In genomic region chr16:29848420-29849297, GRCh38 we compare ENCODE assay signal across 8 cellular contexts. TPM values are rescaled to one million over a fixed set of nuclear protein-coding genes. Genes with fewer than 3 reads are reported as not detected.
DNase-seq lines count a peak whose midpoint lies in the region; ATAC-seq, FAIRE-seq and TF ChIP-seq lines count a peak whose summit lies in the region.

No MANE protein-coding gene starts in this region.

- H3K4me3 ChIP-seq in choroid plexus epithelial cell (ENCODE audit: low read depth, low read length) (no peak overlapping the region), HepG2 (replicated peaks in 1 of 3; ENCODE audit: insufficient read depth in 1 of 3, low read depth in 2 of 3, low read length in 3 of 3) (no peak overlapping the region)

- TF ChIP-seq CTCF in choroid plexus epithelial cell (conservative IDR thresholded peaks at IDR 0.05; ENCODE audit: low read depth, low read length) (peak; percentile 92), HepG2 (CRISPR knock-in tag; IDR thresholded peaks at IDR 0.05) (peak; percentile 99)

- POLR2A ChIA-PET in HepG2 (lab: Yijun Ruan, JAX) = interaction anchor here (0.6 to 5.0 kb wide), 18 partner anchors 8 to 148 kb away, joined by 3 to 37 read pairs (median 6); partner anchors contain the start of genes CDIPT, KCTD13, MAZ and MVP

- no peak overlapping the region for H3K9ac ChIP-seq in HepG2 (ENCODE audit: insufficient read depth, low read depth, low read length)

- no peaks in the 10 kb centered on the region for H3K27me3 ChIP-seq in HepG2 (ENCODE audit: control insufficient read depth in 1 of 2, insufficient read depth in 2 of 2, low read length in 2 of 2)

- H3K36me3 ChIP-seq in HepG2 (replicated peaks in 1 of 2; ENCODE audit: control insufficient read depth in 1 of 2, insufficient read depth in 2 of 2, low read length in 2 of 2) = peaks cover 3% of the 10 kb centered on the region in 2 experiments; a peak in 1 of 5 replicates

- peak; percentile 98 for TF ChIP-seq RAD21 in HepG2 (CRISPR knock-in tag; IDR thresholded peaks at IDR 0.05)

- no peak for TF ChIP-seq POLR2A in HepG2 (IDR thresholded peaks at IDR 0.05; ENCODE audit: insufficient read depth in 1 of 2, low read depth in 2 of 2, low read length in 2 of 2)

- ATAC-seq in HepG2 (peak; percentile 90), GM18867 (IDR thresholded peaks at IDR 0.05; ENCODE audit: unreplicated experiment) (no peak)

- WGBS in HepG2 (ENCODE audit: low lambda C conversion rate) = 50% methylated on average over 11 of the region's 15 CpGs

- in situ Hi-C loops in HepG2 (cut with HindIII; ENCODE audit: extremely low pct_ligation_motif_present, low pct_unique_long_range_greater_than_20kb) = no loop called here

- H3K9me3 ChIP-seq in HepG2 (ENCODE audit: low read length) = no peaks in the 10 kb centered on the region

- intact Hi-C loops in HepG2 (cut with micrococcal nuclease; ENCODE audit: unreplicated experiment) = loop anchor here (1.0 to 2.0 kb wide), 2 partner anchors 32 to 148 kb away; partner anchors contain the start of gene PAGR1

- no peak overlapping the region for H2AFZ ChIP-seq in HepG2 (ENCODE audit: low read length)

- TF ChIP-seq EP300 in HepG2 (IDR thresholded peaks at IDR 0.05; ENCODE audit: low read depth in 2 of 2, low read length in 2 of 2) (no peak), HepG2 (CRISPR knock-in tag; IDR thresholded peaks at IDR 0.05; ENCODE audit: borderline replicate concordance) (no peak)

- BruUV-seq in HepG2 (replicated peaks; lab: Mats Ljungman, UMichigan) = no TSS peak

- no peak overlapping the region for H3K27ac ChIP-seq in HepG2 (ENCODE audit: extremely low read length, insufficient read depth, low read length)

- CTCF ChIA-PET in HepG2 (lab: Yijun Ruan, JAX; ENCODE audit: low intra/inter-chr PET ratio, low total read pairs) = interaction anchor here (1.1 to 2.1 kb wide), 6 partner anchors 28 to 157 kb away, joined by 3 to 12 read pairs (median 4); partner anchors contain the start of gene MVP

- no peak overlapping the region for H3K4me2 ChIP-seq in HepG2 (ENCODE audit: low read depth, low read length)

- DNase-seq in NOMO-1 (lab: John Stamatoyannopoulos, UW; ENCODE audit: unreplicated experiment in 2 of 2) = peak; percentile 16 to 43
- DNase-seq in NOMO-1 treated with dmso at 0.1 percent for 144 hours (lab: John Stamatoyannopoulos, UW; ENCODE audit: unreplicated experiment) = no peak
- DNase-seq in NCI-H2107 (lab: John Stamatoyannopoulos, UW) = peak; percentile 67
- DNase-seq in activated CD4-positive, alpha-beta T cell treated with anti-CD3 and anti-CD28 coated beads for 48 hours = peak; percentile 91
- peak; percentile 80 for DNase-seq in choroid plexus epithelial cell (ENCODE audit: low read depth)
- DNase-seq in HepG2 (ENCODE audit: low spot score) = peak; percentile 65
- peak; percentile 65 to 82 (median 72) for DNase-seq in stimulated activated CD4-positive, alpha-beta T cell treated with anti-CD3 and anti-CD28 coated beads, TNF-alpha, amount 100 ng/mL, for 24 hours (ENCODE audit: low read depth in 3 of 3)

- no peaks in the 10 kb centered on the region for H3K79me2 ChIP-seq in HepG2 (ENCODE audit: insufficient read depth, low read length)

- H4K20me1 ChIP-seq in HepG2 (ENCODE audit: insufficient read depth, low read length) = no peaks in the 10 kb centered on the region

- no peaks in the 10 kb centered on the region for H3K4me1 ChIP-seq in HepG2 (ENCODE audit: insufficient read depth, low read length)

- FAIRE-seq in HepG2 (lab: Jason Lieb, UNC) = peak; percentile 58

RNA-seq across cellular contexts. Expression of gene CDIPT, which starts 14.4 kb away (rescaled TPM):
- 39.2 and 54.9 TPM in 2 replicates for total RNA-seq in HepG2 (2016; rRNA removed; fragmentation: Illumina TruSeq; extraction: Trizol)
- 23.3 and 32.6 TPM in 2 replicates for total RNA-seq in HepG2 (2016; cell fraction: cytosol; rRNA removed; fragmentation: Illumina TruSeq; extraction: Trizol; ENCODE audit: low read depth)
- 43.4 and 55.7 TPM in 2 replicates for total RNA-seq in HepG2 (2016; cell fraction: insoluble cytoplasmic fraction; rRNA removed; fragmentation: Illumina TruSeq; extraction: Trizol)
- total RNA-seq in HepG2 (2016; cell fraction: membrane; rRNA removed; fragmentation: Illumina TruSeq; extraction: Trizol) = 45.8 and 63.4 TPM in 2 replicates
- 32.9 and 36.1 TPM in 2 replicates for total RNA-seq in HepG2 (2016; cell fraction: nucleus; rRNA removed; fragmentation: Illumina TruSeq; extraction: Trizol)
- polyA plus RNA-seq in HepG2 (2011; rRNA removed) = 97.5 and 109 TPM in 2 replicates
- polyA plus RNA-seq in HepG2 (2011; cell fraction: cytosol; rRNA removed) = 106 and 126 TPM in 2 replicates
- 59.6 and 70.3 TPM in 2 replicates for polyA plus RNA-seq in HepG2 (2011; cell fraction: nucleus; rRNA removed)
- 53.5 and 77.9 TPM in 2 replicates for polyA plus RNA-seq in HepG2 (2012)
- polyA plus RNA-seq in HepG2 (2016; cell fraction: cytosol; fragmentation: Illumina TruSeq; extraction: Trizol; ENCODE audit: low read depth) = 28.1 and 42.6 TPM in 2 replicates
- 49.9 and 51.9 TPM in 2 replicates for polyA plus RNA-seq in HepG2 (2016; cell fraction: insoluble cytoplasmic fraction; fragmentation: Illumina TruSeq; extraction: Trizol; ENCODE audit: low read depth)
- polyA plus RNA-seq in HepG2 (2016; cell fraction: membrane; fragmentation: Illumina TruSeq; extraction: Trizol; ENCODE audit: low read depth) = 49.0 and 62.7 TPM in 2 replicates
- polyA plus RNA-seq in HepG2 (2016; cell fraction: nucleus; fragmentation: Illumina TruSeq; extraction: Trizol; ENCODE audit: insufficient read depth, low read depth) = 63.3 and 67.6 TPM in 2 replicates
- polyA minus RNA-seq in HepG2 (2011; rRNA and poly(A)+ RNA removed; ENCODE audit: low replicate concordance) = 98.0 and 109 TPM in 2 replicates
- 39.7 and 49.2 TPM in 2 replicates for polyA minus RNA-seq in HepG2 (2011; cell fraction: cytosol; rRNA and poly(A)+ RNA removed)
- 15.5 and 25.5 TPM in 2 replicates for polyA minus RNA-seq in HepG2 (2011; cell fraction: nucleus; rRNA and poly(A)+ RNA removed)

RNA-seq across cellular contexts. Expression of gene MVP, which starts 28.4 kb away (rescaled TPM):
- 22.0 and 22.9 TPM in 2 replicates for total RNA-seq in HepG2 (2016; rRNA removed; fragmentation: Illumina TruSeq; extraction: Trizol)
- 3.2 and 3.6 TPM in 2 replicates for total RNA-seq in HepG2 (2016; cell fraction: cytosol; rRNA removed; fragmentation: Illumina TruSeq; extraction: Trizol; ENCODE audit: low read depth)
- total RNA-seq in HepG2 (2016; cell fraction: insoluble cytoplasmic fraction; rRNA removed; fragmentation: Illumina TruSeq; extraction: Trizol) = 15.3 and 24.2 TPM in 2 replicates
- total RNA-seq in HepG2 (2016; cell fraction: membrane; rRNA removed; fragmentation: Illumina TruSeq; extraction: Trizol) = 7.2 and 7.3 TPM in 2 replicates
- total RNA-seq in HepG2 (2016; cell fraction: nucleus; rRNA removed; fragmentation: Illumina TruSeq; extraction: Trizol) = 15.6 and 17.1 TPM in 2 replicates
- 43.5 and 65.5 TPM in 2 replicates for polyA plus RNA-seq in HepG2 (2011; rRNA removed)
- 24.9 and 28.2 TPM in 2 replicates for polyA plus RNA-seq in HepG2 (2011; cell fraction: cytosol; rRNA removed)
- polyA plus RNA-seq in HepG2 (2011; cell fraction: nucleus; rRNA removed) = 68.9 and 74.4 TPM in 2 replicates
- polyA plus RNA-seq in HepG2 (2012) = 36.4 and 37.1 TPM in 2 replicates
- polyA plus RNA-seq in HepG2 (2016; cell fraction: cytosol; fragmentation: Illumina TruSeq; extraction: Trizol; ENCODE audit: low read depth) = 2.1 TPM in 2 replicates
- polyA plus RNA-seq in HepG2 (2016; cell fraction: insoluble cytoplasmic fraction; fragmentation: Illumina TruSeq; extraction: Trizol; ENCODE audit: low read depth) = 14.5 and 16.2 TPM in 2 replicates
- 4.3 and 4.9 TPM in 2 replicates for polyA plus RNA-seq in HepG2 (2016; cell fraction: membrane; fragmentation: Illumina TruSeq; extraction: Trizol; ENCODE audit: low read depth)
- 18.7 and 20.9 TPM in 2 replicates for polyA plus RNA-seq in HepG2 (2016; cell fraction: nucleus; fragmentation: Illumina TruSeq; extraction: Trizol; ENCODE audit: insufficient read depth, low read depth)
- polyA minus RNA-seq in HepG2 (2011; rRNA and poly(A)+ RNA removed; ENCODE audit: low replicate concordance) = 233 and 295 TPM in 2 replicates
- 33.9 and 42.5 TPM in 2 replicates for polyA minus RNA-seq in HepG2 (2011; cell fraction: cytosol; rRNA and poly(A)+ RNA removed)
- 41.5 and 62.7 TPM in 2 replicates for polyA minus RNA-seq in HepG2 (2011; cell fraction: nucleus; rRNA and poly(A)+ RNA removed)

RNA-seq across cellular contexts. Expression of gene PAGR1, which starts 32.7 kb away (rescaled TPM):
- 66.4 and 74.5 TPM in 2 replicates for total RNA-seq in HepG2 (2016; rRNA removed; fragmentation: Illumina TruSeq; extraction: Trizol)
- total RNA-seq in HepG2 (2016; cell fraction: cytosol; rRNA removed; fragmentation: Illumina TruSeq; extraction: Trizol; ENCODE audit: low read depth) = 27.0 and 29.8 TPM in 2 replicates
- total RNA-seq in HepG2 (2016; cell fraction: insoluble cytoplasmic fraction; rRNA removed; fragmentation: Illumina TruSeq; extraction: Trizol) = 66.8 and 70.4 TPM in 2 replicates
- total RNA-seq in HepG2 (2016; cell fraction: membrane; rRNA removed; fragmentation: Illumina TruSeq; extraction: Trizol) = 60.2 and 69.2 TPM in 2 replicates
- 26.7 and 29.3 TPM in 2 replicates for total RNA-seq in HepG2 (2016; cell fraction: nucleus; rRNA removed; fragmentation: Illumina TruSeq; extraction: Trizol)
- polyA plus RNA-seq in HepG2 (2011; rRNA removed) = 9.8 and 9.9 TPM in 2 replicates
- 8.4 and 11.4 TPM in 2 replicates for polyA plus RNA-seq in HepG2 (2011; cell fraction: cytosol; rRNA removed)
- 21.8 and 24.6 TPM in 2 replicates for polyA plus RNA-seq in HepG2 (2011; cell fraction: nucleus; rRNA removed)
- 18.6 and 19.8 TPM in 2 replicates for polyA plus RNA-seq in HepG2 (2012)
- polyA plus RNA-seq in HepG2 (2016; cell fraction: cytosol; fragmentation: Illumina TruSeq; extraction: Trizol; ENCODE audit: low read depth) = 35.6 and 42.4 TPM in 2 replicates
- 77.4 and 82.7 TPM in 2 replicates for polyA plus RNA-seq in HepG2 (2016; cell fraction: insoluble cytoplasmic fraction; fragmentation: Illumina TruSeq; extraction: Trizol; ENCODE audit: low read depth)
- 57.3 and 67.2 TPM in 2 replicates for polyA plus RNA-seq in HepG2 (2016; cell fraction: membrane; fragmentation: Illumina TruSeq; extraction: Trizol; ENCODE audit: low read depth)
- polyA plus RNA-seq in HepG2 (2016; cell fraction: nucleus; fragmentation: Illumina TruSeq; extraction: Trizol; ENCODE audit: insufficient read depth, low read depth) = 45.2 and 52.8 TPM in 2 replicates
- polyA minus RNA-seq in HepG2 (2011; rRNA and poly(A)+ RNA removed; ENCODE audit: low replicate concordance) = 5.5 and 6.5 TPM in 2 replicates
- 4.8 and 9.2 TPM in 2 replicates for polyA minus RNA-seq in HepG2 (2011; cell fraction: cytosol; rRNA and poly(A)+ RNA removed)
- 15.1 and 19.6 TPM in 2 replicates for polyA minus RNA-seq in HepG2 (2011; cell fraction: nucleus; rRNA and poly(A)+ RNA removed)

RNA-seq across cellular contexts. Expression of gene PRRT2, which starts 36.7 kb away (rescaled TPM):
- 0.11 and 0.51 TPM in 2 replicates for total RNA-seq in HepG2 (2016; rRNA removed; fragmentation: Illumina TruSeq; extraction: Trizol)
- not detected in 2 replicates for total RNA-seq in HepG2 (2016; cell fraction: cytosol; rRNA removed; fragmentation: Illumina TruSeq; extraction: Trizol; ENCODE audit: low read depth)
- total RNA-seq in HepG2 (2016; cell fraction: insoluble cytoplasmic fraction; rRNA removed; fragmentation: Illumina TruSeq; extraction: Trizol) = 0.76 TPM in 1 of 2 replicates, not detected in the other
- total RNA-seq in HepG2 (2016; cell fraction: membrane; rRNA removed; fragmentation: Illumina TruSeq; extraction: Trizol) = 0.28 TPM in 1 of 2 replicates, not detected in the other
- total RNA-seq in HepG2 (2016; cell fraction: nucleus; rRNA removed; fragmentation: Illumina TruSeq; extraction: Trizol) = 1.1 and 1.4 TPM in 2 replicates
- 1.1 and 1.8 TPM in 2 replicates for polyA plus RNA-seq in HepG2 (2011; rRNA removed)
- polyA plus RNA-seq in HepG2 (2011; cell fraction: cytosol; rRNA removed) = 0.31 and 0.38 TPM in 2 replicates
- polyA plus RNA-seq in HepG2 (2011; cell fraction: nucleus; rRNA removed) = 16.2 and 16.5 TPM in 2 replicates
- 1.6 and 1.7 TPM in 2 replicates for polyA plus RNA-seq in HepG2 (2012)
- polyA plus RNA-seq in HepG2 (2016; cell fraction: cytosol; fragmentation: Illumina TruSeq; extraction: Trizol; ENCODE audit: low read depth) = 0.08 TPM in 1 of 2 replicates, not detected in the other
- 0.11 and 0.41 TPM in 2 replicates for polyA plus RNA-seq in HepG2 (2016; cell fraction: insoluble cytoplasmic fraction; fragmentation: Illumina TruSeq; extraction: Trizol; ENCODE audit: low read depth)
- polyA plus RNA-seq in HepG2 (2016; cell fraction: membrane; fragmentation: Illumina TruSeq; extraction: Trizol; ENCODE audit: low read depth) = 0.07 and 0.15 TPM in 2 replicates
- 3.5 and 3.7 TPM in 2 replicates for polyA plus RNA-seq in HepG2 (2016; cell fraction: nucleus; fragmentation: Illumina TruSeq; extraction: Trizol; ENCODE audit: insufficient read depth, low read depth)
- polyA minus RNA-seq in HepG2 (2011; rRNA and poly(A)+ RNA removed; ENCODE audit: low replicate concordance) = 0.07 and 0.56 TPM in 2 replicates
- polyA minus RNA-seq in HepG2 (2011; cell fraction: cytosol; rRNA and poly(A)+ RNA removed) = not detected in 2 replicates
- 1.5 and 2.4 TPM in 2 replicates for polyA minus RNA-seq in HepG2 (2011; cell fraction: nucleus; rRNA and poly(A)+ RNA removed)

RNA-seq across cellular contexts. Expression of gene MAZ, which starts 42.3 kb away (rescaled TPM):
- 229 and 277 TPM in 2 replicates for total RNA-seq in HepG2 (2016; rRNA removed; fragmentation: Illumina TruSeq; extraction: Trizol)
- total RNA-seq in HepG2 (2016; cell fraction: cytosol; rRNA removed; fragmentation: Illumina TruSeq; extraction: Trizol; ENCODE audit: low read depth) = 423 and 431 TPM in 2 replicates
- total RNA-seq in HepG2 (2016; cell fraction: insoluble cytoplasmic fraction; rRNA removed; fragmentation: Illumina TruSeq; extraction: Trizol) = 196 and 286 TPM in 2 replicates
- 825 and 837 TPM in 2 replicates for total RNA-seq in HepG2 (2016; cell fraction: membrane; rRNA removed; fragmentation: Illumina TruSeq; extraction: Trizol)
- total RNA-seq in HepG2 (2016; cell fraction: nucleus; rRNA removed; fragmentation: Illumina TruSeq; extraction: Trizol) = 134 and 167 TPM in 2 replicates
- 203 and 255 TPM in 2 replicates for polyA plus RNA-seq in HepG2 (2011; rRNA removed)
- 164 and 235 TPM in 2 replicates for polyA plus RNA-seq in HepG2 (2011; cell fraction: cytosol; rRNA removed)
- 242 and 334 TPM in 2 replicates for polyA plus RNA-seq in HepG2 (2011; cell fraction: nucleus; rRNA removed)
- polyA plus RNA-seq in HepG2 (2012) = 301 and 452 TPM in 2 replicates
- 608 and 677 TPM in 2 replicates for polyA plus RNA-seq in HepG2 (2016; cell fraction: cytosol; fragmentation: Illumina TruSeq; extraction: Trizol; ENCODE audit: low read depth)
- polyA plus RNA-seq in HepG2 (2016; cell fraction: insoluble cytoplasmic fraction; fragmentation: Illumina TruSeq; extraction: Trizol; ENCODE audit: low read depth) = 287 and 420 TPM in 2 replicates
- polyA plus RNA-seq in HepG2 (2016; cell fraction: membrane; fragmentation: Illumina TruSeq; extraction: Trizol; ENCODE audit: low read depth) = 1,001 and 1,210 TPM in 2 replicates
- polyA plus RNA-seq in HepG2 (2016; cell fraction: nucleus; fragmentation: Illumina TruSeq; extraction: Trizol; ENCODE audit: insufficient read depth, low read depth) = 330 and 379 TPM in 2 replicates
- polyA minus RNA-seq in HepG2 (2011; rRNA and poly(A)+ RNA removed; ENCODE audit: low replicate concordance) = 512 and 628 TPM in 2 replicates
- 217 and 237 TPM in 2 replicates for polyA minus RNA-seq in HepG2 (2011; cell fraction: cytosol; rRNA and poly(A)+ RNA removed)
- 59.9 and 60.5 TPM in 2 replicates for polyA minus RNA-seq in HepG2 (2011; cell fraction: nucleus; rRNA and poly(A)+ RNA removed)
